ENCODE assay signal across 8 cellular contexts in genomic region chr7:1533569-1534329, GRCh38. TPM values are rescaled to one million over a fixed set of nuclear protein-coding genes. Genes with fewer than 3 reads are reported as not detected.
DNase-seq lines count a peak whose midpoint lies in the region; ATAC-seq and TF ChIP-seq lines count a peak whose summit lies in the region.

No MANE protein-coding gene starts in this region.

- no peak for ATAC-seq in CD4-positive, alpha-beta T cell (ENCODE audit: poor library complexity)
- ATAC-seq in HG03064 (IDR thresholded peaks at IDR 0.05; ENCODE audit: low read depth, unreplicated experiment) (peak; percentile 52), foreskin keratinocyte (peak; percentile 53), gastrocnemius medialis (peak; percentile 25 to 37), HG03457 (IDR thresholded peaks at IDR 0.05; ENCODE audit: unreplicated experiment) (no peak)
- ATAC-seq in activated T-cell treated with anti-CD3 and anti-CD28 coated beads, Interleukin-2, amount 50 U/mL, for 4 hours = peak; percentile 32 to 35

- no peaks in the 10 kb centered on the region for H3K9me3 ChIP-seq in CD4-positive, alpha-beta T cell (ENCODE audit: control insufficient read depth, low read length)
- no peaks in the 10 kb centered on the region for H3K9me3 ChIP-seq in gastrocnemius medialis

- peaks cover 36% of the 10 kb centered on the region for H3K36me3 Mint-ChIP-seq in CD4-positive, alpha-beta T cell (ENCODE audit: low read depth)
- H3K36me3 Mint-ChIP-seq in activated T-cell treated with anti-CD3 and anti-CD28 coated beads, Interleukin-2, amount 50 U/mL, for 4 hours (ENCODE audit: insufficient read depth) = peaks cover 2% of the 10 kb centered on the region

- no peaks in the 10 kb centered on the region for H3K9me3 Mint-ChIP-seq in CD4-positive, alpha-beta T cell
- H3K9me3 Mint-ChIP-seq in activated T-cell treated with anti-CD3 and anti-CD28 coated beads, Interleukin-2, amount 50 U/mL, for 4 hours = no peaks in the 10 kb centered on the region

- peaks cover 32% of the 10 kb centered on the region for H3K4me1 Mint-ChIP-seq in CD4-positive, alpha-beta T cell (ENCODE audit: low read depth)
- H3K4me1 Mint-ChIP-seq in activated T-cell treated with anti-CD3 and anti-CD28 coated beads, Interleukin-2, amount 50 U/mL, for 4 hours (ENCODE audit: low read depth) = peaks cover 35% of the 10 kb centered on the region

- peak overlapping the region; percentile 95 for H3K27ac ChIP-seq in CD4-positive, alpha-beta T cell (ENCODE audit: low read depth, low read length)
- H3K27ac ChIP-seq in foreskin keratinocyte = peak overlapping the region; percentile 97
- H3K27ac ChIP-seq in gastrocnemius medialis = peak overlapping the region; percentile 98 to 100 (median 99)

- H3K4me1 ChIP-seq in foreskin keratinocyte = peaks cover 33% of the 10 kb centered on the region
- peaks cover 62 to 63% of the 10 kb centered on the region in 2 donors for H3K4me1 ChIP-seq in gastrocnemius medialis

- in situ Hi-C loops in gastrocnemius medialis (cut with MboI; ENCODE audit: low sequenced_read_pairs in 4 of 4) = no loop called here

- no peak for TF ChIP-seq CTCF in CD4-positive, alpha-beta T cell (IDR thresholded peaks at IDR 0.05)
- TF ChIP-seq CTCF in foreskin keratinocyte (conservative IDR thresholded peaks at IDR 0.05) = no peak
- TF ChIP-seq CTCF in gastrocnemius medialis (IDR thresholded peaks at IDR 0.05 in 4 of 5, conservative IDR thresholded peaks at IDR 0.05 in 1 of 5) = no peak

- peak in 2 of 10 experiments; percentile 13 to 20 for DNase-seq in CD4-positive, alpha-beta T cell
- DNase-seq in activated T-cell treated with anti-CD3 and anti-CD28 coated beads, Interleukin-2, amount 50 U/mL, for 4 hours = no peak
- DNase-seq in foreskin keratinocyte (peak in 1 of 2 donors; percentile 68), gastrocnemius medialis (peak; percentile 82 to 91), cerebellar nuclear complex (lab: John Stamatoyannopoulos, UW) (no peak), GDM1 (lab: John Stamatoyannopoulos, UW) (no peak)

- POLR2A ChIA-PET in CD4-positive, alpha-beta T cell (lab: Charles Lee) = no interaction called here

- peak; percentile 65 to 78 for TF ChIP-seq POLR2A in gastrocnemius medialis (IDR thresholded peaks at IDR 0.05)

- H3K27me3 Mint-ChIP-seq in CD4-positive, alpha-beta T cell = peaks cover 4% of the 10 kb centered on the region
- H3K27me3 Mint-ChIP-seq in activated T-cell treated with anti-CD3 and anti-CD28 coated beads, Interleukin-2, amount 50 U/mL, for 4 hours (ENCODE audit: low read depth) = no peaks in the 10 kb centered on the region

- CTCF ChIA-PET in CD4-positive, alpha-beta T cell (lab: Charles Lee) = interaction anchor here (1.1 to 2.1 kb wide), 4 partner anchors 22 to 60 kb away, joined by 3 to 12 read pairs (median 6); partner anchors contain the start of gene TMEM184A

- H3K27ac Mint-ChIP-seq in CD4-positive, alpha-beta T cell = peak overlapping the region; percentile 100

- H3K4me3 Mint-ChIP-seq in CD4-positive, alpha-beta T cell = peak overlapping the region; percentile 95
- H3K4me3 Mint-ChIP-seq in activated T-cell treated with anti-CD3 and anti-CD28 coated beads, Interleukin-2, amount 50 U/mL, for 4 hours = peak overlapping the region; percentile 90

- H3K36me3 ChIP-seq in gastrocnemius medialis = no peaks in the 10 kb centered on the region

- peak overlapping the region in 3 of 4 donors; percentile 65 to 73 (median 68) for H3K4me3 ChIP-seq in gastrocnemius medialis

- intact Hi-C loops in CD4-positive, alpha-beta T cell (cut with DNase I, micrococcal nuclease) = loop anchor here (1.0 to 5.0 kb wide), 3 partner anchors 27 to 39 kb away; partner anchors contain the start of gene PSMG3 (in 1 of the 2)
- intact Hi-C loops in gastrocnemius medialis (cut with DNase I; ENCODE audit: low total_unique reads) = loop anchor here (10.0 kb wide), 1 partner anchor 489 kb away; the partner anchor contains the start of gene GPR146

- H3K27me3 ChIP-seq in CD4-positive, alpha-beta T cell (ENCODE audit: control insufficient read depth, insufficient read depth, low read length) = no peaks in the 10 kb centered on the region
- no peaks in the 10 kb centered on the region for H3K27me3 ChIP-seq in foreskin keratinocyte
- no peaks in the 10 kb centered on the region for H3K27me3 ChIP-seq in gastrocnemius medialis

RNA-seq across cellular contexts. Expression of gene MAFK, which starts 3.2 kb away (rescaled TPM):
- total RNA-seq in CD4-positive, alpha-beta T cell = 10 to 100 TPM; 60.1 to 65.0 TPM
- total RNA-seq in activated T-cell treated with anti-CD3 and anti-CD28 coated beads, Interleukin-2, amount 50 U/mL, for 4 hours = 10 to 100 TPM; 77.6 to 79.5 (median 78.2) TPM
- total RNA-seq in foreskin keratinocyte (9.5 and 9.6 TPM in 2 replicates), gastrocnemius medialis (100 to 1,000 TPM in 1 of 4 donors, 10 to 100 TPM in 3; 33.5 to 112 (median 75.3) TPM)
- 7.4 and 7.9 TPM in 2 replicates for polyA plus RNA-seq in foreskin keratinocyte

RNA-seq across cellular contexts. Expression of gene TMEM184A, which starts 22.3 kb away (rescaled TPM):
- under 1 TPM in 1 of 2 experiments, not detected in 1; 0.06 TPM for total RNA-seq in CD4-positive, alpha-beta T cell
- under 1 TPM; 0.11 to 0.19 (median 0.15) TPM for total RNA-seq in activated T-cell treated with anti-CD3 and anti-CD28 coated beads, Interleukin-2, amount 50 U/mL, for 4 hours
- total RNA-seq in foreskin keratinocyte (1.1 and 1.4 TPM in 2 replicates), gastrocnemius medialis (1 to 10 TPM in 3 of 4 donors, under 1 TPM in 1; 0.55 to 3.3 (median 1.3) TPM)
- polyA plus RNA-seq in foreskin keratinocyte = 1.2 and 1.3 TPM in 2 replicates

RNA-seq across cellular contexts. Expression of gene INTS1, which starts 29.6 kb away (rescaled TPM):
- 10 to 100 TPM; 91.0 to 91.5 TPM for total RNA-seq in CD4-positive, alpha-beta T cell
- total RNA-seq in activated T-cell treated with anti-CD3 and anti-CD28 coated beads, Interleukin-2, amount 50 U/mL, for 4 hours = 100 to 1,000 TPM; 110 to 126 (median 119) TPM
- 57.2 and 58.9 TPM in 2 replicates for total RNA-seq in foreskin keratinocyte
- polyA plus RNA-seq in foreskin keratinocyte = 49.1 and 50.1 TPM in 2 replicates
- total RNA-seq in gastrocnemius medialis = 100 to 1,000 TPM in 1 of 4 donors, 10 to 100 TPM in 3; 44.3 to 108 (median 78.8) TPM

RNA-seq across cellular contexts. Expression of gene PSMG3, which starts 36.1 kb away (rescaled TPM):
- total RNA-seq in CD4-positive, alpha-beta T cell = 10 to 100 TPM; 13.3 to 13.8 TPM
- total RNA-seq in activated T-cell treated with anti-CD3 and anti-CD28 coated beads, Interleukin-2, amount 50 U/mL, for 4 hours = 10 to 100 TPM; 75.8 to 82.5 (median 82.5) TPM
- total RNA-seq in foreskin keratinocyte (56.4 and 59.7 TPM in 2 replicates), gastrocnemius medialis (10 to 100 TPM; 25.4 to 46.4 (median 32.2) TPM)
- polyA plus RNA-seq in foreskin keratinocyte = 82.3 and 92.6 TPM in 2 replicates

Comparison
In these comparisons a context has a peak if more than half of its experiments do, and no peak if none do; other contexts are left out.
1. ATAC-seq: peak in HG03064 (single experiment), activated T-cell treated with anti-CD3 and anti-CD28 coated beads, Interleukin-2, amount 50 U/mL, for 4 hours (2 of 2), foreskin keratinocyte (single experiment) and gastrocnemius medialis (2 of 2); none in CD4-positive, alpha-beta T cell (single experiment) and HG03457 (single experiment).
2. DNase-seq: peak in gastrocnemius medialis (2 of 2); none in activated T-cell treated with anti-CD3 and anti-CD28 coated beads, Interleukin-2, amount 50 U/mL, for 4 hours (single experiment), cerebellar nuclear complex (0 of 2) and GDM1 (single experiment).
3. Peak in every context shown above with its lines, with median percentiles within 50 percentile points of each other: H3K27ac ChIP-seq.